Comparison of ENCODE assay signal across 9 cellular contexts in genomic region chr17:17710728-17711541, GRCh38. TPM values are rescaled to one million over a fixed set of nuclear protein-coding genes. Genes with fewer than 3 reads are reported as not detected.
DNase-seq lines count a peak whose midpoint lies in the region; ATAC-seq, FAIRE-seq and TF ChIP-seq lines count a peak whose summit lies in the region.
"Had no signal": no experiment of that assay in that cellular context is flagged by ENCODE, and none has a peak within 500 bp of the region (broad histone marks: within the 10 kb centered on the region; RNA-seq: fewer than 3 reads in every experiment).

No MANE protein-coding gene starts in this region.

- CTCF ChIA-PET in activated CD4-positive, alpha-beta T cell treated with anti-CD3 and anti-CD28 coated beads, Interleukin-2, amount 10 ng/mL, durations not matched to agents 7 days and 5 days (lab: Charles Lee), result interaction anchor here (1.1 kb wide), 1 partner anchor 16 kb away, joined by 3 read pairs; no protein-coding TSS in a partner anchor

- H3K27me3 Mint-ChIP-seq in astrocyte (ENCODE audit: low read depth, unreplicated experiment), result no peaks in the 10 kb centered on the region
- no peaks in the 10 kb centered on the region for H3K27me3 Mint-ChIP-seq in activated CD4-positive, alpha-beta T cell treated with anti-CD3 and anti-CD28 coated beads, Interleukin-2, amount 10 ng/mL, durations not matched to agents 7 days and 5 days

- peak; percentile 45 for FAIRE-seq in astrocyte (lab: Jason Lieb, UNC)
- peak; percentile 49 for FAIRE-seq in keratinocyte (lab: Jason Lieb, UNC)

- H3K27ac ChIP-seq in astrocyte (ENCODE audit: low read depth, low read length), result peak overlapping the region; percentile 77
- H3K27ac ChIP-seq in keratinocyte (ENCODE audit: control insufficient read depth, insufficient read depth, low read length), result peak overlapping the region; percentile 33
- H3K27ac ChIP-seq in thoracic aorta, result peak overlapping the region; percentile 56 to 58
- H3K27ac ChIP-seq: KMS-11 had no signal

- H3K4me2 ChIP-seq in astrocyte (ENCODE audit: low read length) (peak overlapping the region; percentile 71), keratinocyte (ENCODE audit: control insufficient read depth, extremely low read depth, insufficient read depth, low read depth, low read length) (peak overlapping the region; percentile 24)
- H3K4me2 ChIP-seq: KMS-11 had no signal

- peaks cover 91% of the 10 kb centered on the region for H3K79me2 ChIP-seq in astrocyte (ENCODE audit: insufficient read depth, low read length)
- H3K79me2 ChIP-seq in keratinocyte (ENCODE audit: control insufficient read depth, insufficient read depth, low read length), result peaks cover 82% of the 10 kb centered on the region

- no peak overlapping the region for H3K4me3 Mint-ChIP-seq in astrocyte (ENCODE audit: unreplicated experiment)
- no peak overlapping the region for H3K4me3 Mint-ChIP-seq in activated CD4-positive, alpha-beta T cell treated with anti-CD3 and anti-CD28 coated beads, Interleukin-2, amount 10 ng/mL, durations not matched to agents 7 days and 5 days

- H3K9ac ChIP-seq in astrocyte (ENCODE audit: low read length) (peak overlapping the region; percentile 65), keratinocyte (ENCODE audit: control insufficient read depth, extremely low read depth, insufficient read depth, low read length) (peak overlapping the region; percentile 11)
- H3K9ac ChIP-seq: KMS-11 had no signal

- peak overlapping the region; percentile 96 for H3K27ac Mint-ChIP-seq in astrocyte (ENCODE audit: unreplicated experiment)
- no peak overlapping the region for H3K27ac Mint-ChIP-seq in activated CD4-positive, alpha-beta T cell treated with anti-CD3 and anti-CD28 coated beads, Interleukin-2, amount 10 ng/mL, durations not matched to agents 7 days and 5 days

- dilution Hi-C loops in keratinocyte (cut with MboI; ENCODE audit: extremely low pct_ligation_motif_present, low sequenced_read_pairs), result no loop called here

- H3K9me3 Mint-ChIP-seq in astrocyte (ENCODE audit: unreplicated experiment), result peaks cover 2% of the 10 kb centered on the region
- no peaks in the 10 kb centered on the region for H3K9me3 Mint-ChIP-seq in activated CD4-positive, alpha-beta T cell treated with anti-CD3 and anti-CD28 coated beads, Interleukin-2, amount 10 ng/mL, durations not matched to agents 7 days and 5 days

- H3K36me3 Mint-ChIP-seq in astrocyte (ENCODE audit: low read depth, unreplicated experiment), result peaks cover 6% of the 10 kb centered on the region
- no peaks in the 10 kb centered on the region for H3K36me3 Mint-ChIP-seq in activated CD4-positive, alpha-beta T cell treated with anti-CD3 and anti-CD28 coated beads, Interleukin-2, amount 10 ng/mL, durations not matched to agents 7 days and 5 days (ENCODE audit: low read depth)

- no peaks in the 10 kb centered on the region for H3K9me1 ChIP-seq in keratinocyte (ENCODE audit: control insufficient read depth, extremely low read depth, insufficient read depth, low read length)

- H3K4me1 Mint-ChIP-seq in astrocyte (ENCODE audit: low read depth, unreplicated experiment), result peaks cover 54% of the 10 kb centered on the region
- H3K4me1 Mint-ChIP-seq in activated CD4-positive, alpha-beta T cell treated with anti-CD3 and anti-CD28 coated beads, Interleukin-2, amount 10 ng/mL, durations not matched to agents 7 days and 5 days, result peaks cover 28% of the 10 kb centered on the region

- peak overlapping the region; percentile 10 for H3K4me3 ChIP-seq in astrocyte (ENCODE audit: insufficient read depth, low read depth, low read length)
- no peak overlapping the region for H3K4me3 ChIP-seq in keratinocyte (ENCODE audit: control insufficient read depth in 2 of 3, extremely low read depth in 1 of 3, insufficient read depth in 2 of 3, low read depth in 1 of 3, low read length in 3 of 3)
- H3K4me3 ChIP-seq in thoracic aorta, result peak overlapping the region; percentile 12

- ATAC-seq in thoracic aorta (ENCODE audit: insufficient number of reproducible peaks, low FRiP score, low read depth), result peak; percentile 67

- H2AFZ ChIP-seq in astrocyte (ENCODE audit: low read depth, low read length) (no peak overlapping the region), keratinocyte (ENCODE audit: control insufficient read depth, low read length) (no peak overlapping the region)

- POLR2A ChIA-PET in activated CD4-positive, alpha-beta T cell treated with anti-CD3 and anti-CD28 coated beads, Interleukin-2, amount 10 ng/mL, durations not matched to agents 7 days and 5 days (lab: Charles Lee), result no interaction called here

- H3K4me1 ChIP-seq in astrocyte (ENCODE audit: insufficient read depth, low read length) (peaks cover 47% of the 10 kb centered on the region), keratinocyte (ENCODE audit: control insufficient read depth, extremely low read depth, insufficient read depth, low read length) (peaks cover 29% of the 10 kb centered on the region), thoracic aorta (ENCODE audit: control insufficient read depth in 1 of 2, low read depth in 2 of 2) (peaks cover 19 to 50% of the 10 kb centered on the region in 2 donors)

- no peak for TF ChIP-seq CTCF in astrocyte (IDR thresholded peaks at IDR 0.05; ENCODE audit: insufficient read depth, low read depth, low read length)
- TF ChIP-seq CTCF in keratinocyte (optimal IDR thresholded peaks at IDR 0.05 in 1 of 3, IDR thresholded peaks at IDR 0.05 in 1 of 3, conservative IDR thresholded peaks at IDR 0.05 in 1 of 3; ENCODE audit: extremely low read depth in 1 of 3, insufficient read depth in 2 of 3, low read length in 3 of 3), result no peak
- no peak for TF ChIP-seq CTCF in thoracic aorta (IDR thresholded peaks at IDR 0.05)

- no peaks in the 10 kb centered on the region for H3K9me3 ChIP-seq in astrocyte (ENCODE audit: insufficient read depth, low read depth, low read length)
- no peaks in the 10 kb centered on the region for H3K9me3 ChIP-seq in keratinocyte (ENCODE audit: control insufficient read depth, low read depth, low read length)
- H3K9me3 ChIP-seq in thoracic aorta, result no peaks in the 10 kb centered on the region

- peak; percentile 87 for DNase-seq in HK-2 (ENCODE audit: unreplicated experiment)
- peak; percentile 89 for DNase-seq in astrocyte (ENCODE audit: low read depth)
- DNase-seq in keratinocyte (ENCODE audit: low read depth, low spot score), result peak; percentile 52
- peak; percentile 53 for DNase-seq in thoracic aorta (ENCODE audit: low spot score)
- DNase-seq in activated CD4-positive, alpha-beta T cell treated with anti-CD3 and anti-CD28 coated beads, Interleukin-2, amount 10 ng/mL, durations not matched to agents 7 days and 5 days, result no peak
- no peak for DNase-seq in DMS79 (lab: John Stamatoyannopoulos, UW)
- no peak for DNase-seq in midbrain (lab: John Stamatoyannopoulos, UW)
- DNase-seq in stimulated activated CD4-positive, alpha-beta T cell treated with anti-CD3 and anti-CD28 coated beads, Interleukin-12 subunit alpha, Interleukin-12 subunit beta, amount 100 ng/mL, for 4 hours, result no peak

- no peaks in the 10 kb centered on the region for H3K36me3 ChIP-seq in astrocyte (ENCODE audit: insufficient read depth, low read length)
- peaks cover 7 to 13% of the 10 kb centered on the region in 2 experiments for H3K36me3 ChIP-seq in keratinocyte (ENCODE audit: control insufficient read depth in 2 of 2, extremely low read depth in 1 of 2, insufficient read depth in 2 of 2, low read length in 2 of 2)
- no peaks in the 10 kb centered on the region for H3K36me3 ChIP-seq in thoracic aorta

- H4K20me1 ChIP-seq in astrocyte (ENCODE audit: insufficient read depth, low read length) (peaks cover 84% of the 10 kb centered on the region), keratinocyte (ENCODE audit: control insufficient read depth, extremely low read depth, insufficient read depth, low read length) (peaks cover 19% of the 10 kb centered on the region)

- no peaks in the 10 kb centered on the region for H3K27me3 ChIP-seq in astrocyte (ENCODE audit: insufficient read depth, low read length)
- H3K27me3 ChIP-seq in keratinocyte (ENCODE audit: control insufficient read depth, extremely low read depth, insufficient read depth, low read length), result no peaks in the 10 kb centered on the region
- H3K27me3 ChIP-seq in thoracic aorta (replicated peaks; ENCODE audit: insufficient read depth), result no peaks in the 10 kb centered on the region

RNA-seq across cellular contexts. Expression of gene RAI1, which starts 29.7 kb away (rescaled TPM):
- total RNA-seq in astrocyte, result 39.1 and 39.8 TPM in 2 replicates
- 2.6 to 3.8 TPM (median 3.2 TPM) in 3 replicates for polyA plus RNA-seq in keratinocyte
- polyA plus RNA-seq in keratinocyte (2011; ENCODE audit: low read depth), result 4.4 TPM
- 1.5 and 4.3 TPM in 2 replicates for polyA plus RNA-seq in keratinocyte (2011; cell fraction: cytosol; rRNA removed)
- 12.7 and 22.4 TPM in 2 replicates for polyA plus RNA-seq in keratinocyte (2011; cell fraction: nucleus; rRNA removed)
- 7.9 and 17.1 TPM in 2 replicates for polyA plus RNA-seq in keratinocyte (2012; ENCODE audit: low replicate concordance)
- polyA minus RNA-seq in keratinocyte, result 7.0 to 17.7 TPM (median 7.2 TPM) in 3 replicates
- 12.1 TPM for polyA minus RNA-seq in keratinocyte (2011; cell fraction: cytosol; rRNA and poly(A)+ RNA removed)
- polyA minus RNA-seq in keratinocyte (2011; cell fraction: nucleus; rRNA and poly(A)+ RNA removed), result 16.7 and 20.6 TPM in 2 replicates
- total RNA-seq in thoracic aorta, result 10 to 100 TPM; 21.0 to 31.5 TPM
- total RNA-seq in activated CD4-positive, alpha-beta T cell treated with anti-CD3 and anti-CD28 coated beads, Interleukin-2, amount 10 ng/mL, durations not matched to agents 7 days and 5 days, result 10 to 100 TPM; 18.1 to 18.5 TPM

Comparison
In these comparisons a context has a peak if more than half of its experiments do, and no peak if none do; other contexts are left out.
1. DNase-seq: peak in HK-2 (single experiment), astrocyte (single experiment), keratinocyte (single experiment) and thoracic aorta (single experiment); none in activated CD4-positive, alpha-beta T cell treated with anti-CD3 and anti-CD28 coated beads, Interleukin-2, amount 10 ng/mL, durations not matched to agents 7 days and 5 days (single experiment), DMS79 (single experiment), midbrain (single experiment) and stimulated activated CD4-positive, alpha-beta T cell treated with anti-CD3 and anti-CD28 coated beads, Interleukin-12 subunit alpha, Interleukin-12 subunit beta, amount 100 ng/mL, for 4 hours (single experiment).
2. H3K4me3 ChIP-seq: peak in astrocyte (single experiment) and thoracic aorta (single experiment); none in keratinocyte (0 of 3).
3. Peak in every context shown above with its lines, with median percentiles within 50 percentile points of each other: H3K27ac ChIP-seq.